ENCODE assay signal across 13 cellular contexts in genomic region chr6:154981071-154981373, GRCh38. TPM values are rescaled to one million over a fixed set of nuclear protein-coding genes. Genes with fewer than 3 reads are reported as not detected.
DNase-seq lines count a peak whose midpoint lies in the region; ATAC-seq and TF ChIP-seq lines count a peak whose summit lies in the region.
"Had no signal": no experiment of that assay in that cellular context is flagged by ENCODE, and none has a peak within 500 bp of the region (broad histone marks: within the 10 kb centered on the region; RNA-seq: fewer than 3 reads in every experiment).

No MANE protein-coding gene starts in this region.

- H3K4me1 ChIP-seq in MM.1S (ENCODE audit: low read length): no peaks in the 10 kb centered on the region

- no peak overlapping the region for H3K27ac ChIP-seq in MM.1S (ENCODE audit: low read length)
- H3K27ac ChIP-seq: GM23248 had no signal

- H3K36me3 ChIP-seq in MM.1S (replicated peaks; ENCODE audit: insufficient read depth, low read length): no peaks in the 10 kb centered on the region

- intact Hi-C loops in cardiac septum (cut with DNase I): no loop called here

- no peak overlapping the region for H2AFZ ChIP-seq in MM.1S (ENCODE audit: low read length)
- H2AFZ ChIP-seq: GM23248 had no signal

- H3K4me1 Mint-ChIP-seq in nephron: no peaks in the 10 kb centered on the region

- H3K9me2 ChIP-seq in MM.1S (replicated peaks; ENCODE audit: insufficient read depth, low read length): no peaks in the 10 kb centered on the region

- no peaks in the 10 kb centered on the region for H3F3A ChIP-seq in MM.1S (ENCODE audit: insufficient read depth, low read length)

- no peak for TF ChIP-seq CTCF in MM.1S (IDR thresholded peaks at IDR 0.05; ENCODE audit: low read length)
- TF ChIP-seq CTCF in nephron (IDR thresholded peaks at IDR 0.05; ENCODE audit: unreplicated experiment in 3 of 3): no peak

- H3K27me3 Mint-ChIP-seq in nephron (ENCODE audit: low read depth): no peaks in the 10 kb centered on the region
- H3K27me3 Mint-ChIP-seq: activated naive CD8-positive, alpha-beta T cell had no signal

- DNase-seq in MM.1S: peak; percentile 11
- DNase-seq in NCI-H82 (lab: John Stamatoyannopoulos, UW): no peak
- no peak for DNase-seq in NCI-H226
- DNase-seq in cardiac septum (ENCODE audit: low spot score): no peak
- DNase-seq in activated T-cell treated with anti-CD3 and anti-CD28 coated beads, Interleukin-2, amount 50 U/mL, for 48 hours: no peak
- DNase-seq: DMS79 treated with DMSO at 0.1 percent for 48 hours, endodermal cell, GM23248, KG1 had no signal

- H4K20me1 ChIP-seq in MM.1S (ENCODE audit: insufficient read depth, low read length): no peaks in the 10 kb centered on the region

- no peaks in the 10 kb centered on the region for H3K27me3 ChIP-seq in MM.1S (replicated peaks; ENCODE audit: insufficient read depth, low read length)

- no peak overlapping the region for H3K4me3 ChIP-seq in MM.1S (ENCODE audit: low read length)
- H3K4me3 ChIP-seq: GM23248 had no signal

- H3K36me3 Mint-ChIP-seq in nephron (ENCODE audit: low read depth): no peaks in the 10 kb centered on the region

- H3K27ac Mint-ChIP-seq in nephron: peak overlapping the region in 2 of 3 experiments; percentile 42 to 87
- H3K27ac Mint-ChIP-seq: activated naive CD8-positive, alpha-beta T cell; endodermal cell had no signal

- H3K79me2 ChIP-seq in MM.1S (ENCODE audit: low read length): no peaks in the 10 kb centered on the region

- H3K9ac ChIP-seq in MM.1S (ENCODE audit: low read length): no peak overlapping the region
- H3K9ac ChIP-seq: GM23248 had no signal

- no peak overlapping the region for H3K4me2 ChIP-seq in MM.1S (ENCODE audit: low read depth, low read length)

- ATAC-seq in GM18868 (IDR thresholded peaks at IDR 0.05; ENCODE audit: unreplicated experiment): peak; percentile 99
- peak; percentile 90 for ATAC-seq in GM21723 (IDR thresholded peaks at IDR 0.05; ENCODE audit: unreplicated experiment)

- H3K9me3 Mint-ChIP-seq in nephron: no peaks in the 10 kb centered on the region

- no peaks in the 10 kb centered on the region for H3K9me3 ChIP-seq in MM.1S (replicated peaks; ENCODE audit: insufficient read depth, low read length)

- H3K4me3 Mint-ChIP-seq in nephron: no peak overlapping the region
- H3K4me3 Mint-ChIP-seq: activated naive CD8-positive, alpha-beta T cell; endodermal cell had no signal

RNA-seq across cellular contexts. Expression of gene TIAM2, which starts 14.1 kb away (rescaled TPM):
- total RNA-seq in cardiac septum: 20.1 TPM
